1 cellular context compared by ENCODE assay signal in the genomic region with DNA sequence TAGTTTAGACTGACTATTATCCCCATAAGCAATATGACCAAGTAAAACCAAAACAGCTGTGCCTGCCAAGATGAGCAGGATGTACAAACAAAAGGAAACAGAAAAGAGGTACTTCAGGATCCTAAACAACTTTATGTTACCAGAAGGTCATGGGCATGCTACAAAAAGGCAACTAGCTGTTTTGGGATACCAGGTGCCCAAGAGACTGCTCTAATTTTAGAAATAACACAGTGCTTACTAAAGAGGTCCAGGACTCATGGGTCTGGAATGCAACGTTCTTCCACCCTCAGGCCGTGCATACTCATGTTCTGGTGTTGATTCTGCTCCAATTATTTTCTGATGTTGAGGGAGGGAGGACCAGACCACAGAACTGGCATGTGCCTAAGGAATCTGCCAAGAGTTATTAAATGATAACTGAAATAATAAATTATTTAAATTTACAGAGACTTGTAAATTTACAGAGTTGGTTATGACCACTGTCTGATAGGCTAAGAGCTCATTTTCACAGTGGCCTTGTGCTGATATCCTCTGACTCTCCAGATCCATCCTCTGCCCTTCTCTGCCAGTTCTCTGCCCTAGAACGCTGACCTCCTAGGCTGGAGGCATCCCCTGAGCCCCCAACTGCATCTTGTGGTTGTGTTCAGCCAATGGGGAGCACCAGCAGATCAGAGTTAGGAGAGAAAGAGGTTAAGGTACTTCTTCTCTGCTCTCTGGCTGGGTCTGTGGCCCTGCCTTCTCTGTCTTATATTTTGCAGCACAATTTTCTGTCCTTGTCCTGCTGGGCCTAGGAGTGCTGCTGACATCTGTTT.
TF ChIP-seq lines count a peak whose summit lies in the region.

No MANE protein-coding gene starts in this region.

TF ChIP-seq in SK-N-SH, 30 proteins besides CTCF, POLR2A, EP300 and RAD21 (continued from another document):
- TF ChIP-seq, protein P1, sequence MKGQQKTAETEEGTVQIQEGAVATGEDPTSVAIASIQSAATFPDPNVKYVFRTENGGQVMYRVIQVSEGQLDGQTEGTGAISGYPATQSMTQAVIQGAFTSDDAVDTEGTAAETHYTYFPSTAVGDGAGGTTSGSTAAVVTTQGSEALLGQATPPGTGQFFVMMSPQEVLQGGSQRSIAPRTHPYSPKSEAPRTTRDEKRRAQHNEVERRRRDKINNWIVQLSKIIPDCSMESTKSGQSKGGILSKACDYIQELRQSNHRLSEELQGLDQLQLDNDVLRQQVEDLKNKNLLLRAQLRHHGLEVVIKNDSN (IDR thresholded peaks at IDR 0.05; ENCODE audit: borderline replicate concordance, low read depth): peak; percentile 26; the same call in 1 of the 2 replicates
- TF ChIP-seq RFX5 (IDR thresholded peaks at IDR 0.05; ENCODE audit: low read length) (no peak), TCF12 (IDR thresholded peaks at IDR 0.05) (peak; percentile 96), MXI1 (IDR thresholded peaks at IDR 0.05; ENCODE audit: low read depth, low read length) (no peak), FOXJ3 (CRISPR knock-in tag; IDR thresholded peaks at IDR 0.05) (no peak), NFIC (IDR thresholded peaks at IDR 0.05; ENCODE audit: borderline replicate concordance) (peak; percentile 90), YY1 (IDR thresholded peaks at IDR 0.05; ENCODE audit: low read depth) (0 out of 2 replicates have a peak, but pooled peaks have one; percentile 25), SMC3 (IDR thresholded peaks at IDR 0.05; ENCODE audit: low read depth, low read length) (no peak), GATA2 (CRISPR knock-in tag; IDR thresholded peaks at IDR 0.05) (no peak), POLR2AphosphoS5 (IDR thresholded peaks at IDR 0.05; ENCODE audit: low read depth, low read length) (peak; percentile 75), FOSL2 (IDR thresholded peaks at IDR 0.05; ENCODE audit: borderline replicate concordance, low read depth) (peak; percentile 94), SIN3A (IDR thresholded peaks at IDR 0.05; ENCODE audit: borderline replicate concordance, low read depth, low read length) (peak; percentile 49; the same call in 1 of the 2 replicates), ELF1 (IDR thresholded peaks at IDR 0.05) (no peak), GABPA (IDR thresholded peaks at IDR 0.05; ENCODE audit: low read depth) (no peak), CHD2 (IDR thresholded peaks at IDR 0.05; ENCODE audit: low read length, partially characterized antibody) (no peak), NRF1 (IDR thresholded peaks at IDR 0.05; ENCODE audit: low read depth, low read length) (no peak), EZH2phosphoT487 (IDR thresholded peaks at IDR 0.05; ENCODE audit: borderline replicate concordance, low read depth) (no peak), TAF1 (IDR thresholded peaks at IDR 0.05; ENCODE audit: borderline replicate concordance, low read depth, low read length) (0 out of 2 replicates have a peak, but pooled peaks have one; percentile 11), FOXM1 (IDR thresholded peaks at IDR 0.05; ENCODE audit: low read depth) (peak; percentile 75), JUND (IDR thresholded peaks at IDR 0.05) (peak; percentile 96)
- TF ChIP-seq, protein P2, sequence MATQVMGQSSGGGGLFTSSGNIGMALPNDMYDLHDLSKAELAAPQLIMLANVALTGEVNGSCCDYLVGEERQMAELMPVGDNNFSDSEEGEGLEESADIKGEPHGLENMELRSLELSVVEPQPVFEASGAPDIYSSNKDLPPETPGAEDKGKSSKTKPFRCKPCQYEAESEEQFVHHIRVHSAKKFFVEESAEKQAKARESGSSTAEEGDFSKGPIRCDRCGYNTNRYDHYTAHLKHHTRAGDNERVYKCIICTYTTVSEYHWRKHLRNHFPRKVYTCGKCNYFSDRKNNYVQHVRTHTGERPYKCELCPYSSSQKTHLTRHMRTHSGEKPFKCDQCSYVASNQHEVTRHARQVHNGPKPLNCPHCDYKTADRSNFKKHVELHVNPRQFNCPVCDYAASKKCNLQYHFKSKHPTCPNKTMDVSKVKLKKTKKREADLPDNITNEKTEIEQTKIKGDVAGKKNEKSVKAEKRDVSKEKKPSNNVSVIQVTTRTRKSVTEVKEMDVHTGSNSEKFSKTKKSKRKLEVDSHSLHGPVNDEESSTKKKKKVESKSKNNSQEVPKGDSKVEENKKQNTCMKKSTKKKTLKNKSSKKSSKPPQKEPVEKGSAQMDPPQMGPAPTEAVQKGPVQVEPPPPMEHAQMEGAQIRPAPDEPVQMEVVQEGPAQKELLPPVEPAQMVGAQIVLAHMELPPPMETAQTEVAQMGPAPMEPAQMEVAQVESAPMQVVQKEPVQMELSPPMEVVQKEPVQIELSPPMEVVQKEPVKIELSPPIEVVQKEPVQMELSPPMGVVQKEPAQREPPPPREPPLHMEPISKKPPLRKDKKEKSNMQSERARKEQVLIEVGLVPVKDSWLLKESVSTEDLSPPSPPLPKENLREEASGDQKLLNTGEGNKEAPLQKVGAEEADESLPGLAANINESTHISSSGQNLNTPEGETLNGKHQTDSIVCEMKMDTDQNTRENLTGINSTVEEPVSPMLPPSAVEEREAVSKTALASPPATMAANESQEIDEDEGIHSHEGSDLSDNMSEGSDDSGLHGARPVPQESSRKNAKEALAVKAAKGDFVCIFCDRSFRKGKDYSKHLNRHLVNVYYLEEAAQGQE (IDR thresholded peaks at IDR 0.05; ENCODE audit: low read depth, low read length): no peak
- TF ChIP-seq, protein P3, sequence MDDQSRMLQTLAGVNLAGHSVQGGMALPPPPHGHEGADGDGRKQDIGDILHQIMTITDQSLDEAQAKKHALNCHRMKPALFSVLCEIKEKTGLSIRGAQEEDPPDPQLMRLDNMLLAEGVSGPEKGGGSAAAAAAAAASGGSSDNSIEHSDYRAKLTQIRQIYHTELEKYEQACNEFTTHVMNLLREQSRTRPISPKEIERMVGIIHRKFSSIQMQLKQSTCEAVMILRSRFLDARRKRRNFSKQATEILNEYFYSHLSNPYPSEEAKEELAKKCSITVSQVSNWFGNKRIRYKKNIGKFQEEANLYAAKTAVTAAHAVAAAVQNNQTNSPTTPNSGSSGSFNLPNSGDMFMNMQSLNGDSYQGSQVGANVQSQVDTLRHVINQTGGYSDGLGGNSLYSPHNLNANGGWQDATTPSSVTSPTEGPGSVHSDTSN (IDR thresholded peaks at IDR 0.05): peak; percentile 91
- TF ChIP-seq, protein P4, sequence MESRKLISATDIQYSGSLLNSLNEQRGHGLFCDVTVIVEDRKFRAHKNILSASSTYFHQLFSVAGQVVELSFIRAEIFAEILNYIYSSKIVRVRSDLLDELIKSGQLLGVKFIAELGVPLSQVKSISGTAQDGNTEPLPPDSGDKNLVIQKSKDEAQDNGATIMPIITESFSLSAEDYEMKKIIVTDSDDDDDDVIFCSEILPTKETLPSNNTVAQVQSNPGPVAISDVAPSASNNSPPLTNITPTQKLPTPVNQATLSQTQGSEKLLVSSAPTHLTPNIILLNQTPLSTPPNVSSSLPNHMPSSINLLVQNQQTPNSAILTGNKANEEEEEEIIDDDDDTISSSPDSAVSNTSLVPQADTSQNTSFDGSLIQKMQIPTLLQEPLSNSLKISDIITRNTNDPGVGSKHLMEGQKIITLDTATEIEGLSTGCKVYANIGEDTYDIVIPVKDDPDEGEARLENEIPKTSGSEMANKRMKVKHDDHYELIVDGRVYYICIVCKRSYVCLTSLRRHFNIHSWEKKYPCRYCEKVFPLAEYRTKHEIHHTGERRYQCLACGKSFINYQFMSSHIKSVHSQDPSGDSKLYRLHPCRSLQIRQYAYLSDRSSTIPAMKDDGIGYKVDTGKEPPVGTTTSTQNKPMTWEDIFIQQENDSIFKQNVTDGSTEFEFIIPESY (IDR thresholded peaks at IDR 0.05; ENCODE audit: borderline replicate concordance, low read depth): peak; percentile 83
- TF ChIP-seq, protein P5, sequence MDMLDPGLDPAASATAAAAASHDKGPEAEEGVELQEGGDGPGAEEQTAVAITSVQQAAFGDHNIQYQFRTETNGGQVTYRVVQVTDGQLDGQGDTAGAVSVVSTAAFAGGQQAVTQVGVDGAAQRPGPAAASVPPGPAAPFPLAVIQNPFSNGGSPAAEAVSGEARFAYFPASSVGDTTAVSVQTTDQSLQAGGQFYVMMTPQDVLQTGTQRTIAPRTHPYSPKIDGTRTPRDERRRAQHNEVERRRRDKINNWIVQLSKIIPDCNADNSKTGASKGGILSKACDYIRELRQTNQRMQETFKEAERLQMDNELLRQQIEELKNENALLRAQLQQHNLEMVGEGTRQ (IDR thresholded peaks at IDR 0.05; ENCODE audit: borderline replicate concordance, low read depth, low read length): no peak
